10 cellular contexts compared by ENCODE assay signal in the genomic region with DNA sequence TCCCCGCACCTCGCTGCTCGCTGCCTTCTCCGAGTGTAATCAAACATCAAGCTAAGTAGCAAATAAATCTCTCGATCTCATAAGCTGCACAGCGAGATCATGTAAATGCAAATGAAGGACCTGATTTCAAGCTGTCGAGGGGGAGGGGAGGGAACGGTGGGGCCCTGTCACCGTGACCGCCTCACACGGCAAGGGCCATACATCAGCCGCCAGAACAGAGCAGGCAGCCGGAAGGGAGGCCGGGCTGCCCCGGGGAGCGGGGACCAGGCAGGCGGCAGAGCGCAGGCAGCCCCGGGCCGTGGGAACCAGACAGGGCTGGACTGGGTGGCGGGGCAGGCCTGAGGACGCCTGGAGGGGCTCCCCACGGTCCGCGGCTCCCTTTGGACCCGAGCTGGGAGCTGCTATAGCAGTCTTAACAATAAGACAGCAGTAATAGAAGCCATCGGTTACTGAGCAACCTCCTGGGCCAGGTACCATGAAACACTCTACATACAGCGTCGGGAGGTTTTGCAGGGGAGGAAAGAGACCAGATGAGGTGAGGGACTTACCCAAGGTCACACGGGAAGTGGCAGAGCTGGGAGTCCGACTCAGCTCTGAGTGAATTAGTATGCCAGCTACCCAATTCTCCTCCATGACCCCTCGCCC.
A peak's percentile ranks its signal among the peaks of the same experiment; 100 is the strongest.
DNase-seq lines count a peak whose midpoint lies in the region; ATAC-seq, FAIRE-seq and TF ChIP-seq lines count a peak whose summit lies in the region.
"Had no signal": no experiment of that assay in that cellular context is flagged by ENCODE, and none has a peak within 500 bp of the region (broad histone marks: within the 10 kb centered on the region; RNA-seq: fewer than 3 reads in every experiment).

No MANE protein-coding gene starts in this region.

- no peaks in the 10 kb centered on the region for H3K79me2 ChIP-seq in K562 (ENCODE audit: control insufficient read depth, insufficient read depth, low read length)

- in situ Hi-C loops in K562 (cut with MboI) (no loop called here), gastrocnemius medialis (cut with MboI; ENCODE audit: low sequenced_read_pairs in 4 of 4) (no loop called here)

- peak; percentile 43; the same call in 2 of the 3 replicates for ATAC-seq in K562
- ATAC-seq in HG03378 (IDR thresholded peaks at IDR 0.05; ENCODE audit: unreplicated experiment): no peak
- no peak for ATAC-seq in HG03175 (IDR thresholded peaks at IDR 0.05; ENCODE audit: unreplicated experiment)
- no peak for ATAC-seq in gastrocnemius medialis

- H3K36me3 ChIP-seq in H7 (replicated peaks; ENCODE audit: control insufficient read depth, insufficient read depth, low read length): no peaks in the 10 kb centered on the region
- H3K36me3 ChIP-seq in K562 (ENCODE audit: control insufficient read depth, insufficient read depth, low read length): no peaks in the 10 kb centered on the region
- H3K36me3 ChIP-seq in gastrocnemius medialis: no peaks in the 10 kb centered on the region
- H3K36me3 ChIP-seq: Peyer's patch had no signal

- DNase-seq in H7 (peak; percentile 88), K562 (ENCODE audit: extremely low read depth in 1 of 4, low spot score in 3 of 4) (no peak), SW 1271 (lab: John Stamatoyannopoulos, UW) (no peak), gastrocnemius medialis (no peak)
- peak; percentile 55 to 67 for DNase-seq in activated CD4-positive, alpha-beta T cell treated with anti-CD3 and anti-CD28 coated beads, Interleukin-2, amount 50 U/mL, for 48 hours
- DNase-seq in stimulated activated CD4-positive, alpha-beta T cell treated with anti-CD3 and anti-CD28 coated beads, TNF-alpha, amount 100 ng/mL, for 48 hours (ENCODE audit: low read depth in 3 of 3): peak; percentile 22 to 26 (median 23)
- DNase-seq: Kasumi-1, Peyer's patch had no signal

- peaks cover 0 to 5% of the 10 kb centered on the region in 2 experiments; a peak in 2 of 5 replicates for H3K4me1 ChIP-seq in K562 (replicated peaks in 1 of 2; ENCODE audit: control insufficient read depth in 2 of 2, insufficient read depth in 2 of 2, low read length in 2 of 2)
- H3K4me1 ChIP-seq in gastrocnemius medialis: no peaks in the 10 kb centered on the region
- H3K4me1 ChIP-seq: Peyer's patch had no signal

- H3K27me3 ChIP-seq in H7 (ENCODE audit: control insufficient read depth, insufficient read depth, low read length) (no peaks in the 10 kb centered on the region), K562 (ENCODE audit: control insufficient read depth in 2 of 2, insufficient read depth in 2 of 2, low read length in 2 of 2) (peaks cover 64 to 81% of the 10 kb centered on the region in 2 experiments), gastrocnemius medialis (peaks cover 46 to 50% (median 47%) of the 10 kb centered on the region in 3 donors)

- BruUV-seq in K562 (replicated peaks; lab: Mats Ljungman, UMichigan): no TSS peak

- H3K4me2 ChIP-seq in K562 (ENCODE audit: insufficient read depth, low read length): no peak overlapping the region

- H3K27ac ChIP-seq in K562 (ENCODE audit: extremely low read depth, low read depth, low read length) (no peak overlapping the region), gastrocnemius medialis (no peak overlapping the region)
- H3K27ac ChIP-seq: Peyer's patch had no signal

- TF ChIP-seq RAD21 in K562 (CRISPR knock-in tag; conservative IDR thresholded peaks at IDR 0.05 in 1 of 2, IDR thresholded peaks at IDR 0.05 in 1 of 2): no peak

- peaks cover 3% of the 10 kb centered on the region; the same call in 1 of the 2 replicates for H4K20me1 ChIP-seq in K562 (replicated peaks; ENCODE audit: control insufficient read depth, insufficient read depth, low read length)

- TF ChIP-seq POLR2A in K562 (conservative IDR thresholded peaks at IDR 0.05): no peak
- no peak for TF ChIP-seq POLR2A in gastrocnemius medialis (IDR thresholded peaks at IDR 0.05)

- no peak overlapping the region for H3K4me3 ChIP-seq in H7 (ENCODE audit: insufficient read depth, low read depth, low read length)
- no peak overlapping the region for H3K4me3 ChIP-seq in K562
- no peak overlapping the region for H3K4me3 ChIP-seq in gastrocnemius medialis
- H3K4me3 ChIP-seq: Peyer's patch had no signal

- H3K9me3 ChIP-seq in K562 (replicated peaks; ENCODE audit: control insufficient read depth, insufficient read depth, low read depth, low read length) (no peaks in the 10 kb centered on the region), gastrocnemius medialis (no peaks in the 10 kb centered on the region)
- H3K9me3 ChIP-seq: Peyer's patch had no signal

- CTCF ChIA-PET in K562 (lab: Yijun Ruan, JAX; ENCODE audit: low intra/inter-chr PET ratio): no interaction called here

- H2AFZ ChIP-seq in K562 (ENCODE audit: low read depth, low read length): no peak overlapping the region

- no peak for TF ChIP-seq EP300 in K562 (IDR thresholded peaks at IDR 0.05; ENCODE audit: low read length)

- TF ChIP-seq CTCF in K562 (IDR thresholded peaks at IDR 0.05 in 2 of 3, conservative IDR thresholded peaks at IDR 0.05 in 1 of 3; ENCODE audit: insufficient read depth in 2 of 3, low read depth in 1 of 3, low read length in 3 of 3) (no peak), gastrocnemius medialis (IDR thresholded peaks at IDR 0.05 in 4 of 5, conservative IDR thresholded peaks at IDR 0.05 in 1 of 5) (no peak)

- WGBS in K562 (ENCODE audit: insufficient coverage, low coverage, missing lambda C conversion rate): 4% methylated on average over 28 of the region's 32 CpGs

- POLR2A ChIA-PET in K562 (lab: Yijun Ruan, JAX): interaction anchor here (1.2 kb wide), 1 partner anchor 9 kb away, joined by 3 read pairs; no protein-coding TSS in a partner anchor

- no peak for FAIRE-seq in K562 (lab: Jason Lieb, UNC)

- no peak overlapping the region for H3K9ac ChIP-seq in K562 (ENCODE audit: insufficient read depth in 1 of 2, low read depth in 2 of 2, low read length in 2 of 2)

- intact Hi-C loops in K562 (cut with micrococcal nuclease) (no loop called here), gastrocnemius medialis (cut with DNase I; ENCODE audit: low total_unique reads) (no loop called here)

- H3K9me1 ChIP-seq in K562 (ENCODE audit: control insufficient read depth, insufficient read depth, low read length): no peaks in the 10 kb centered on the region

TF ChIP-seq in K562, 482 proteins besides CTCF, POLR2A, EP300 and RAD21:
- no peak for TF ChIP-seq ZNF384 (IDR thresholded peaks at IDR 0.05; ENCODE audit: low read depth, low read length)
- TF ChIP-seq, protein P1, sequence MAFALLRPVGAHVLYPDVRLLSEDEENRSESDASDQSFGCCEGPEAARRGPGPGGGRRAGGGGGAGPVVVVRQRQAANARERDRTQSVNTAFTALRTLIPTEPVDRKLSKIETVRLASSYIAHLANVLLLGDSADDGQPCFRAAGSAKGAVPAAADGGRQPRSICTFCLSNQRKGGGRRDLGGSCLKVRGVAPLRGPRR (CRISPR knock-in tag; IDR thresholded peaks at IDR 0.05): no peak
- no peak for TF ChIP-seq FUS (optimal IDR thresholded peaks at IDR 0.05; ENCODE audit: low read depth, low read length)
- TF ChIP-seq RAD51 (IDR thresholded peaks at IDR 0.05; ENCODE audit: borderline replicate concordance, low read depth): no peak
- TF ChIP-seq BDP1 (IDR thresholded peaks at IDR 0.05; ENCODE audit: insufficient read depth, insufficient read length): no peak
- TF ChIP-seq ZNF282 (CRISPR knock-in tag; IDR thresholded peaks at IDR 0.05): no peak
- no peak for TF ChIP-seq CC2D1A (IDR thresholded peaks at IDR 0.05)
- no peak for TF ChIP-seq WHSC1 (IDR thresholded peaks at IDR 0.05; ENCODE audit: low read length)
- TF ChIP-seq PTTG1 (tag; IDR thresholded peaks at IDR 0.05; ENCODE audit: low read depth): no peak
- TF ChIP-seq RBM22 (IDR thresholded peaks at IDR 0.05; ENCODE audit: low read depth, low read length, poor library complexity, severe bottlenecking): no peak
- no peak for TF ChIP-seq ZFX (CRISPR knock-in tag; IDR thresholded peaks at IDR 0.05)

Comparison
In these comparisons a context has a peak if more than half of its experiments do, and no peak if none do; other contexts are left out.
1. DNase-seq: peak in H7 (single experiment), activated CD4-positive, alpha-beta T cell treated with anti-CD3 and anti-CD28 coated beads, Interleukin-2, amount 50 U/mL, for 48 hours (2 of 2) and stimulated activated CD4-positive, alpha-beta T cell treated with anti-CD3 and anti-CD28 coated beads, TNF-alpha, amount 100 ng/mL, for 48 hours (3 of 3); none in K562 (0 of 4), SW 1271 (0 of 2) and gastrocnemius medialis (0 of 2).